8 cellular contexts compared by ENCODE assay signal in genomic region chr21:33402011-33402979, GRCh38. TPM values are rescaled to one million over a fixed set of nuclear protein-coding genes. Genes with fewer than 3 reads are reported as not detected.
DNase-seq lines count a peak whose midpoint lies in the region; ATAC-seq and TF ChIP-seq lines count a peak whose summit lies in the region.

No MANE protein-coding gene starts in this region.

- TF ChIP-seq CTCF in GM13976 (IDR thresholded peaks at IDR 0.05; ENCODE audit: borderline replicate concordance, control extremely low read depth, extremely low read depth, insufficient read depth, missing control alignments): no peak

- peak overlapping the region; percentile 44 for H3K27ac ChIP-seq in temporal lobe (ENCODE audit: low read depth, low read length)

- ATAC-seq in GM21390 (IDR thresholded peaks at IDR 0.05; ENCODE audit: unreplicated experiment): no peak

- in situ Hi-C loops in GM13976 (cut with MboI; ENCODE audit: low sequenced_read_pairs, unreplicated experiment): no loop called here

- peak; percentile 67 for DNase-seq in AG08396 (ENCODE audit: low spot score)
- DNase-seq in GM13976 (ENCODE audit: low spot score): peak; percentile 70
- peak; percentile 88 for DNase-seq in SKM-1 treated with dmso at 0.1 percent for 144 hours (lab: John Stamatoyannopoulos, UW; ENCODE audit: unreplicated experiment)
- peak; percentile 57 for DNase-seq in epidermal melanocyte (ENCODE audit: insufficient read length, low spot score)
- DNase-seq in medulla oblongata (ENCODE audit: extremely low spot score): peak; percentile 66
- DNase-seq in HuH-7 (ENCODE audit: low spot score): no peak

RNA-seq across cellular contexts. Expression of gene IFNGR2, which starts 0.9 kb away (rescaled TPM):
- total RNA-seq in temporal lobe: 35.7 TPM
